Comparison of ENCODE assay signal across 30 cellular contexts in genomic region chr1:205382561-205382960, GRCh38. TPM values are rescaled to one million over a fixed set of nuclear protein-coding genes. Genes with fewer than 3 reads are reported as not detected.
A peak's percentile ranks its signal among the peaks of the same experiment; 100 is the strongest.
DNase-seq lines count a peak whose midpoint lies in the region; ATAC-seq, FAIRE-seq and TF ChIP-seq lines count a peak whose summit lies in the region.
"Had no signal": no experiment of that assay in that cellular context is flagged by ENCODE, and none has a peak within 500 bp of the region (broad histone marks: within the 10 kb centered on the region; RNA-seq: fewer than 3 reads in every experiment).

No MANE protein-coding gene starts in this region.

- no peaks in the 10 kb centered on the region for H3K79me2 ChIP-seq in GM23338 (replicated peaks; ENCODE audit: insufficient read depth)

- CTCF ChIA-PET in activated CD8-positive, alpha-beta T cell treated with anti-CD3 and anti-CD28 coated beads for 36 hours (lab: Charles Lee), result interaction anchor here (2.5 to 3.0 kb wide), 3 partner anchors 15 to 103 kb away, joined by 9 to 13 read pairs (median 11); no protein-coding TSS in a partner anchor

- no peaks in the 10 kb centered on the region; the same call in 2 of the 3 replicates for H3K4me1 Mint-ChIP-seq in GM23338
- no peaks in the 10 kb centered on the region for H3K4me1 Mint-ChIP-seq in activated CD8-positive, alpha-beta T cell treated with anti-CD3 and anti-CD28 coated beads for 36 hours (ENCODE audit: low read depth)

- peak; percentile 27 for DNase-seq in Ammon's horn (ENCODE audit: low spot score)
- peak; percentile 33 for DNase-seq in GM23338 (ENCODE audit: low spot score)
- DNase-seq in WERI-Rb-1, result peak; percentile 6
- peak; percentile 39 for DNase-seq in lung (ENCODE audit: low spot score)
- no peak for DNase-seq in GF-D8 (lab: John Stamatoyannopoulos, UW)
- no peak for DNase-seq in GM12892 (ENCODE audit: insufficient read length)
- no peak for DNase-seq in activated CD8-positive, alpha-beta T cell treated with anti-CD3 and anti-CD28 coated beads for 36 hours
- DNase-seq: CD4-positive, alpha-beta T cell; H7; KBM-7; MG63; NCI-H1105 treated with DMSO at 0.1 percent for 48 hours; NCI-H146; NCI-H1930; NCI-H2171; NCI-H774; NK-92 treated with Interleukin-12 subunit alpha and Interleukin-12 subunit beta, amount 100 ng/mL, for 24 hours; PC-3; SK-N-SH; SW 1271 had no signal

- H3K27ac Mint-ChIP-seq in GM23338, result no peak overlapping the region
- no peak overlapping the region for H3K27ac Mint-ChIP-seq in activated CD8-positive, alpha-beta T cell treated with anti-CD3 and anti-CD28 coated beads for 36 hours
- H3K27ac Mint-ChIP-seq: CD4-positive, alpha-beta T cell had no signal

- no peak overlapping the region for H3K4me3 Mint-ChIP-seq in GM23338
- H3K4me3 Mint-ChIP-seq in activated CD8-positive, alpha-beta T cell treated with anti-CD3 and anti-CD28 coated beads for 36 hours, result no peak overlapping the region
- H3K4me3 Mint-ChIP-seq: CD4-positive, alpha-beta T cell had no signal

- H3K4me1 ChIP-seq in GM23338 (ENCODE audit: insufficient read depth) (peaks cover 7% of the 10 kb centered on the region), lung (ENCODE audit: control insufficient read depth in 2 of 2, insufficient read depth in 2 of 2, low read length in 2 of 2) (no peaks in the 10 kb centered on the region)

- H3K9me3 Mint-ChIP-seq in GM23338, result no peaks in the 10 kb centered on the region
- H3K9me3 Mint-ChIP-seq in activated CD8-positive, alpha-beta T cell treated with anti-CD3 and anti-CD28 coated beads for 36 hours, result no peaks in the 10 kb centered on the region
- H3K9me3 Mint-ChIP-seq: CD4-positive, alpha-beta T cell had no signal

- H3K27me3 Mint-ChIP-seq in GM23338 (ENCODE audit: insufficient read depth, low read depth, poor library complexity), result peaks cover 6% of the 10 kb centered on the region
- H3K27me3 Mint-ChIP-seq in activated CD8-positive, alpha-beta T cell treated with anti-CD3 and anti-CD28 coated beads for 36 hours, result peaks cover 11% of the 10 kb centered on the region

- TF ChIP-seq CTCF in GM23338 (conservative IDR thresholded peaks at IDR 0.05; ENCODE audit: low read depth in 2 of 2) (no peak), WERI-Rb-1 (IDR thresholded peaks at IDR 0.05; ENCODE audit: low read depth, low read length) (no peak), lung (IDR thresholded peaks at IDR 0.05; ENCODE audit: control extremely low read depth, extremely low read depth) (no peak)
- TF ChIP-seq CTCF in activated CD8-positive, alpha-beta T cell treated with anti-CD3 and anti-CD28 coated beads for 36 hours (IDR thresholded peaks at IDR 0.05), result no peak

- no peak for FAIRE-seq in GM12892 (lab: Jason Lieb, UNC)
- FAIRE-seq: A204.1, D721Med, G401.6, GM12878, GM19239 had no signal

- H3F3A ChIP-seq in GM23338 (replicated peaks; ENCODE audit: low read depth), result no peaks in the 10 kb centered on the region

- no peak overlapping the region for H3K4me3 ChIP-seq in GM23338
- no peak overlapping the region for H3K4me3 ChIP-seq in WERI-Rb-1 (ENCODE audit: low read depth, low read length)
- no peak overlapping the region for H3K4me3 ChIP-seq in lung
- H3K4me3 ChIP-seq: BLaER1 treated with 17β-estradiol and CSF1 and Interleukin-3, amounts not matched to agents 10 nM and 100 nM; GM12878; MG63 had no signal

- H4K20me1 ChIP-seq in GM23338 (replicated peaks; ENCODE audit: insufficient read depth), result no peaks in the 10 kb centered on the region
- H4K20me1 ChIP-seq: BLaER1 treated with 17β-estradiol and CSF1 and Interleukin-3, amounts not matched to agents 10 nM and 100 nM had no signal

- H3K9me2 ChIP-seq in GM23338 (ENCODE audit: insufficient read depth), result no peaks in the 10 kb centered on the region
- H3K9me2 ChIP-seq: SK-N-SH had no signal

- peak; percentile 58 for ATAC-seq in GM23338
- peak; percentile 20 for ATAC-seq in lung (ENCODE audit: insufficient read depth, low FRiP score)
- ATAC-seq in HG03432 (IDR thresholded peaks at IDR 0.05; ENCODE audit: unreplicated experiment), result no peak
- no peak for ATAC-seq in activated CD8-positive, alpha-beta T cell treated with anti-CD3 and anti-CD28 coated beads for 36 hours
- ATAC-seq: GM12878, PC-3 had no signal

- no peak overlapping the region for H2AFZ ChIP-seq in GM23338

- H3K27me3 ChIP-seq in GM23338 (ENCODE audit: insufficient read depth) (no peaks in the 10 kb centered on the region), WERI-Rb-1 (ENCODE audit: insufficient read depth, low read depth, severe bottlenecking) (no peaks in the 10 kb centered on the region), lung (ENCODE audit: control insufficient read depth, insufficient read depth) (no peaks in the 10 kb centered on the region)
- H3K27me3 ChIP-seq: BLaER1 treated with 17β-estradiol and CSF1 and Interleukin-3, amounts not matched to agents 10 nM and 100 nM; MG63 had no signal

- TF ChIP-seq POLR2A in GM12892 (IDR thresholded peaks at IDR 0.05; ENCODE audit: low read depth, low read length), result no peak

- H3K36me3 ChIP-seq in GM23338 (ENCODE audit: insufficient read depth), result no peaks in the 10 kb centered on the region
- H3K36me3 ChIP-seq in WERI-Rb-1, result no peaks in the 10 kb centered on the region
- H3K36me3 ChIP-seq in lung (ENCODE audit: control insufficient read depth in 2 of 2, insufficient read depth in 2 of 2, low read length in 2 of 2), result no peaks in the 10 kb centered on the region
- H3K36me3 ChIP-seq: BLaER1 treated with 17β-estradiol and CSF1 and Interleukin-3, amounts not matched to agents 10 nM and 100 nM; MG63 had no signal

- no peak overlapping the region for H3K27ac ChIP-seq in GM23338 (ENCODE audit: low read depth)
- H3K27ac ChIP-seq in WERI-Rb-1, result no peak overlapping the region
- peak overlapping the region in 1 of 2 donors; percentile 7 for H3K27ac ChIP-seq in lung (ENCODE audit: low read depth in 1 of 2, low read length in 1 of 2)
- H3K27ac ChIP-seq: BLaER1 treated with 17β-estradiol and CSF1 and Interleukin-3, amounts not matched to agents 10 nM and 100 nM had no signal

- H3K9me3 ChIP-seq in WERI-Rb-1 (ENCODE audit: severe bottlenecking), result peaks cover under 1% of the 10 kb centered on the region
- H3K9me3 ChIP-seq in lung (ENCODE audit: control insufficient read depth in 2 of 2, insufficient read depth in 1 of 2, low read length in 1 of 2), result no peaks in the 10 kb centered on the region
- H3K9me3 ChIP-seq: BLaER1 treated with 17β-estradiol and CSF1 and Interleukin-3, amounts not matched to agents 10 nM and 100 nM; MG63; SK-N-SH had no signal

- H3K4me2 ChIP-seq in GM23338, result no peak overlapping the region
- H3K4me2 ChIP-seq: BLaER1 treated with 17β-estradiol and CSF1 and Interleukin-3, amounts not matched to agents 10 nM and 100 nM; SK-N-SH had no signal

- intact Hi-C loops in activated CD8-positive, alpha-beta T cell treated with anti-CD3 and anti-CD28 coated beads for 36 hours (cut with micrococcal nuclease), result no loop called here

- 69 to 83% methylated on average over 4 of the region's 4 CpGs for WGBS in lung, 2 donors

- no peaks in the 10 kb centered on the region for H3K36me3 Mint-ChIP-seq in GM23338 (ENCODE audit: low read depth)
- H3K36me3 Mint-ChIP-seq in activated CD8-positive, alpha-beta T cell treated with anti-CD3 and anti-CD28 coated beads for 36 hours (ENCODE audit: low read depth), result no peaks in the 10 kb centered on the region

- POLR2A ChIA-PET in activated CD8-positive, alpha-beta T cell treated with anti-CD3 and anti-CD28 coated beads for 36 hours (lab: Charles Lee), result no interaction called here

TF ChIP-seq in GM23338, 12 proteins besides CTCF, POLR2A, EP300 and RAD21 (continues in another document):
- TF ChIP-seq NANOG (IDR thresholded peaks at IDR 0.05; ENCODE audit: borderline replicate concordance) (no peak), ZNF114 (CRISPR knock-in tag; IDR thresholded peaks at IDR 0.05) (no peak), POLR2AphosphoS5 (IDR thresholded peaks at IDR 0.05; ENCODE audit: low read depth) (no peak), STAT1 (IDR thresholded peaks at IDR 0.05; ENCODE audit: unreplicated experiment) (no peak)

RNA-seq across cellular contexts. Expression of gene KLHDC8A, which starts 25.8 kb away (rescaled TPM):
- 2.4 and 2.8 TPM in 2 replicates for total RNA-seq in GM23338 (2014; rRNA removed; shearing (Covaris generic))
- 1.3 and 1.7 TPM in 2 replicates for polyA plus RNA-seq in GM23338 (2016; fragmentation: Nextera tagmentation; extraction: Ambion mirVana)
- total RNA-seq in lung, result 1 to 10 TPM in 1 of 2 donors, under 1 TPM in 1; 0.58 to 1.4 TPM
- polyA plus RNA-seq in lung, result under 1 TPM; 0.17 to 0.24 TPM
- not detected for polyA plus RNA-seq in GM12892 (2012; ENCODE audit: missing spikeins)
- not detected for total RNA-seq in activated CD8-positive, alpha-beta T cell treated with anti-CD3 and anti-CD28 coated beads for 36 hours
- total RNA-seq: CD4-positive, alpha-beta T cell; GM12878; HT1080; LHCN-M2; PC-3 had no signal
- polyA plus RNA-seq: GM12878 had no signal

RNA-seq across cellular contexts. Expression of gene LEMD1, which starts 39.3 kb away (rescaled TPM):
- 10.7 and 14.7 TPM in 2 replicates for total RNA-seq in GM23338 (2014; rRNA removed; shearing (Covaris generic))
- 3.7 and 4.7 TPM in 2 replicates for polyA plus RNA-seq in GM23338 (2016; fragmentation: Nextera tagmentation; extraction: Ambion mirVana)
- 1 to 10 TPM; 1.0 to 1.5 TPM for total RNA-seq in lung
- polyA plus RNA-seq in lung, result 1 to 10 TPM in 1 of 2 donors, under 1 TPM in 1; 0.72 to 1.2 TPM
- polyA plus RNA-seq in GM12892 (2012; ENCODE audit: missing spikeins), result not detected
- under 1 TPM; 0.58 to 0.81 TPM for total RNA-seq in activated CD8-positive, alpha-beta T cell treated with anti-CD3 and anti-CD28 coated beads for 36 hours
- total RNA-seq: CD4-positive, alpha-beta T cell; GM12878; HT1080; LHCN-M2; PC-3 had no signal
- polyA plus RNA-seq: AG04450, SK-N-SH had no signal

Comparison
In these comparisons a context has a peak if more than half of its experiments do, and no peak if none do; other contexts are left out.
1. DNase-seq: peak in Ammon's horn (single experiment), GM23338 (single experiment), WERI-Rb-1 (single experiment) and lung (single experiment); none in GF-D8 (single experiment), GM12892 (single experiment) and activated CD8-positive, alpha-beta T cell treated with anti-CD3 and anti-CD28 coated beads for 36 hours (single experiment).
2. ATAC-seq: peak in GM23338 (single experiment) and lung (single experiment); none in HG03432 (single experiment) and activated CD8-positive, alpha-beta T cell treated with anti-CD3 and anti-CD28 coated beads for 36 hours (single experiment).